In the genomic region with DNA sequence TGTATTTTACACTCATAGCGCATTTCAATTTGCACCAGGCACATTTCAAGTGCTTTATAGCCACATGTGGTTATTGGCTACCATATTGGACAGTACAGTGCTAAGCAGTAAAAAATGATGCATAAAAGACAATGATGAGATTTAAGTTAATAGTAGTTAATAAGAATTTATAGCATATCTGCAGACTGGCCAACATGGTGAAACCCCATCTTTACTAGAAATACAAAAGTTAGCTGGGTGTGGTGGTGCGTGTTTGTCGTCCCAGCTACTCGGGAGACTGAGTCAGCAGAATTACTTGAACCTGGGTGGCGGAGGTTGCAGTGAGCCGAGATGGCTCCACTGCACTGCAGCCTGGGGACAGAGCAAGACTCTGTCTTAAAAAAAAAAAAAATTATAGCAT, we compare ENCODE assay signal across 1 cellular context.
TF ChIP-seq lines count a peak whose summit lies in the region.

No MANE protein-coding gene starts in this region.

TF ChIP-seq in HepG2, 621 proteins besides CTCF, POLR2A, EP300 and RAD21 (continued from another document):
- TF ChIP-seq, protein P1, sequence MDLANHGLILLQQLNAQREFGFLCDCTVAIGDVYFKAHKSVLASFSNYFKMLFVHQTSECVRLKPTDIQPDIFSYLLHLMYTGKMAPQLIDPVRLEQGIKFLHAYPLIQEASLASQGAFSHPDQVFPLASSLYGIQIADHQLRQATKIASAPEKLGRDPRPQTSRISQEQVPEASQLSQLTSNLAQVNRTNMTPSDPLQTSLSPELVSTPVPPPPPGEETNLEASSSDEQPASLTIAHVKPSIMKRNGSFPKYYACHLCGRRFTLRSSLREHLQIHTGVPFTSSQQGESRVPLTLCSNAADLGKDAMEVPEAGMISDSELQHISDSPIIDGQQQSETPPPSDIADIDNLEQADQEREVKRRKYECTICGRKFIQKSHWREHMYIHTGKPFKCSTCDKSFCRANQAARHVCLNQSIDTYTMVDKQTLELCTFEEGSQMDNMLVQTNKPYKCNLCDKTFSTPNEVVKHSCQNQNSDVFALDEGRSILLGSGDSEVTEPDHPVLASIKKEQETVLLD (CRISPR knock-in tag; IDR thresholded peaks at IDR 0.05; ENCODE audit: low read depth), result no peak
- TF ChIP-seq ZNF124 (CRISPR knock-in tag; IDR thresholded peaks at IDR 0.05) (no peak), ZNF30 (CRISPR knock-in tag; IDR thresholded peaks at IDR 0.05) (no peak), ZNF547 (CRISPR knock-in tag; IDR thresholded peaks at IDR 0.05) (no peak), MAFF (IDR thresholded peaks at IDR 0.05; ENCODE audit: low read depth, low read length) (peak; percentile 59; the same call in 1 of the 2 replicates), KLF13 (CRISPR knock-in tag; IDR thresholded peaks at IDR 0.05) (no peak), MAFK (conservative IDR thresholded peaks at IDR 0.05 in 1 of 2, IDR thresholded peaks at IDR 0.05 in 1 of 2; ENCODE audit: low read length in 2 of 2) (peak; percentile 37 to 78; a peak in 3 of 4 replicates), FOXA3 (CRISPR knock-in tag; IDR thresholded peaks at IDR 0.05) (no peak), ZBTB1 (CRISPR knock-in tag; IDR thresholded peaks at IDR 0.05; ENCODE audit: borderline replicate concordance) (no peak), CREB1 (IDR thresholded peaks at IDR 0.05) (no peak), CREB1 (CRISPR knock-in tag; IDR thresholded peaks at IDR 0.05) (no peak), ZBTB7B (CRISPR knock-in tag; IDR thresholded peaks at IDR 0.05) (no peak), ZNF350 (CRISPR knock-in tag; IDR thresholded peaks at IDR 0.05; ENCODE audit: borderline replicate concordance, low read depth) (no peak)
- TF ChIP-seq, protein P2, sequence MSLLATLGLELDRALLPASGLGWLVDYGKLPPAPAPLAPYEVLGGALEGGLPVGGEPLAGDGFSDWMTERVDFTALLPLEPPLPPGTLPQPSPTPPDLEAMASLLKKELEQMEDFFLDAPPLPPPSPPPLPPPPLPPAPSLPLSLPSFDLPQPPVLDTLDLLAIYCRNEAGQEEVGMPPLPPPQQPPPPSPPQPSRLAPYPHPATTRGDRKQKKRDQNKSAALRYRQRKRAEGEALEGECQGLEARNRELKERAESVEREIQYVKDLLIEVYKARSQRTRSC (CRISPR knock-in tag; IDR thresholded peaks at IDR 0.05; ENCODE audit: low read depth), result no peak
